Comparison of ENCODE assay signal across 9 cellular contexts in the genomic region with DNA sequence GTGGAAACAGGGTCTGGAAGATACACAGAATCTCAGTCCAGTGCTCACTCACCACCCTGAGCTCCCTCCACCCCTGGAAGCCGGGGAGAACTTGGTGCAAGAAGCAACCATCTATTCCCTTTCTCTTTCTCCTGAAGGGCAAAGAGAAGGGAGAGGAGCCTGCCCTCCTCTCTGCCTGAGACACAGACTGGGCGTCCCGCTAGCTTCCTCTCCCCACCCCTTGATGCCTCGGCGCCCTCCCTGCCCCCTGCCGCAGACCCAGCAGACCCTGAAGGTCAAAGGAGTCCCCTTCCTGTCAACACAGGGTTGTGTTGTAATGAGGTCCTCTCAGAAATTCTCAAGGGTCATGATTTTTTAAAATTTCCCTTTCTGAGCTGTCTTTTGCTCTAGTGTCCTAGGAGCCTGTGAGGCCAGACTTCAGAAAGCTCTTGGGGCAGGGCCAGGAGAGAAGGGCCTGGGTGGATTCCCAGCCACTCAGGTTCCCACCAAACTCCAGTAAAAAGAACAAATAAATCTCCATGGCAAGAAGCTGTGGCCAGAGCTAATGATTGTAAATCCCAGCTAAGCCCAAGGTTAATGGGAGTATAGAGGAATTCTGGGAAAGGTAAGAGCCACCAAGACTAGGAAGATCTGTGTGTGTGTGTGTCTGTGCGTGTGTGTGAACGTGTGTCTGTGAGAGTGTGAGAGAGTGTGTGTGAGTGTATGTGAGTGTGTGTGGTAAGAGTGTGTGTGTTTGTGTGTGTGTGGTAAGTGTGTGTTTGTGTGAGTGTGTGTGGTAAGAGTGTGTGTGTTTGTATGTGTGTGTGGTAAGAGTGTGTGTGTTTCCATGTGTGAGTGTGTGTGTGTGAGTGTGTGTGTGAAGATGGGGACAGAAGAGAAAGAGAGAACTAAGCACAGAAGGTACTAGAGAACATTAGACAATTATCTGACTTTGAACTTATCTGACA. TPM values are rescaled to one million over a fixed set of nuclear protein-coding genes. Genes with fewer than 3 reads are reported as not detected.
DNase-seq lines count a peak whose midpoint lies in the region; ATAC-seq, FAIRE-seq and TF ChIP-seq lines count a peak whose summit lies in the region.
"Had no signal": no experiment of that assay in that cellular context is flagged by ENCODE, and none has a peak within 500 bp of the region (broad histone marks: within the 10 kb centered on the region; RNA-seq: fewer than 3 reads in every experiment).

No MANE protein-coding gene starts in this region.

- CTCF ChIA-PET in HepG2 (lab: Yijun Ruan, JAX; ENCODE audit: low intra/inter-chr PET ratio, low total read pairs), result interaction anchor here (4.7 kb wide), 1 partner anchor 70 kb away, joined by 110 read pairs; no protein-coding TSS in a partner anchor

- TF ChIP-seq POLR2A in body of pancreas (IDR thresholded peaks at IDR 0.05) (no peak), HepG2 (IDR thresholded peaks at IDR 0.05; ENCODE audit: insufficient read depth in 1 of 2, low read depth in 2 of 2, low read length in 2 of 2) (no peak), thyroid gland (IDR thresholded peaks at IDR 0.05) (no peak)

- POLR2A ChIA-PET in HepG2 (lab: Yijun Ruan, JAX), result interaction anchor here (2.2 kb wide), 1 partner anchor 71 kb away, joined by 8 read pairs; no protein-coding TSS in a partner anchor

- H3K36me3 ChIP-seq in body of pancreas (replicated peaks in 1 of 2; ENCODE audit: insufficient read depth in 1 of 2, low read depth in 2 of 2) (no peaks in the 10 kb centered on the region), HepG2 (replicated peaks in 1 of 2; ENCODE audit: control insufficient read depth in 1 of 2, insufficient read depth in 2 of 2, low read length in 2 of 2) (no peaks in the 10 kb centered on the region), thyroid gland (no peaks in the 10 kb centered on the region)

- no peak for TF ChIP-seq RAD21 in HepG2 (CRISPR knock-in tag; IDR thresholded peaks at IDR 0.05)

- no peaks in the 10 kb centered on the region for H3K27me3 ChIP-seq in body of pancreas
- peaks cover 7 to 43% of the 10 kb centered on the region in 2 experiments; a peak in 4 of 5 replicates for H3K27me3 ChIP-seq in HepG2 (ENCODE audit: control insufficient read depth in 1 of 2, insufficient read depth in 2 of 2, low read length in 2 of 2)
- H3K27me3 ChIP-seq in thyroid gland, result no peaks in the 10 kb centered on the region

- H3K79me2 ChIP-seq in HepG2 (ENCODE audit: insufficient read depth, low read length), result no peaks in the 10 kb centered on the region

- H3K4me2 ChIP-seq in HepG2 (ENCODE audit: low read depth, low read length), result peak overlapping the region; percentile 70

- FAIRE-seq in HepG2 (lab: Jason Lieb, UNC), result peak; percentile 47

- no peaks in the 10 kb centered on the region for H3K9me3 ChIP-seq in body of pancreas
- H3K9me3 ChIP-seq in HepG2 (ENCODE audit: low read length), result no peaks in the 10 kb centered on the region
- H3K9me3 ChIP-seq in thyroid gland, result no peaks in the 10 kb centered on the region

- H3K27ac ChIP-seq in body of pancreas, result peak overlapping the region in 2 of 4 donors; percentile 6 to 11
- H3K27ac ChIP-seq in HepG2 (ENCODE audit: extremely low read length, insufficient read depth, low read length), result no peak overlapping the region
- H3K27ac ChIP-seq in thyroid gland, result peak overlapping the region; percentile 19 to 62 (median 56)

- TF ChIP-seq EP300 in HepG2 (IDR thresholded peaks at IDR 0.05; ENCODE audit: low read depth in 2 of 2, low read length in 2 of 2), result no peak
- TF ChIP-seq EP300 in HepG2 (CRISPR knock-in tag; IDR thresholded peaks at IDR 0.05; ENCODE audit: borderline replicate concordance), result no peak

- ATAC-seq in body of pancreas, result peak; percentile 13
- ATAC-seq in HepG2, result peak; percentile 52
- no peak for ATAC-seq in GM18498 (IDR thresholded peaks at IDR 0.05; ENCODE audit: unreplicated experiment)

- in situ Hi-C loops in HepG2 (cut with HindIII; ENCODE audit: extremely low pct_ligation_motif_present, low pct_unique_long_range_greater_than_20kb), result loop anchor here (5.0 kb wide), 1 partner anchor 71 kb away; no protein-coding TSS in a partner anchor

- H3K4me1 ChIP-seq in body of pancreas (peaks cover 20% of the 10 kb centered on the region), HepG2 (ENCODE audit: insufficient read depth, low read length) (peaks cover 29% of the 10 kb centered on the region), thyroid gland (peaks cover 20 to 28% of the 10 kb centered on the region in 2 donors)

- peak overlapping the region; percentile 28 for H2AFZ ChIP-seq in HepG2 (ENCODE audit: low read length)

- WGBS in body of pancreas, 2 donors, result 41 to 57% methylated on average over 5 to 8 of the region's 8 CpGs
- 4% methylated on average over 8 of the region's 8 CpGs for WGBS in HepG2 (ENCODE audit: low lambda C conversion rate)
- WGBS in thyroid gland, 2 donors, result 22 to 36% methylated on average over 5 to 8 of the region's 8 CpGs

- no TSS peak for BruUV-seq in HepG2 (replicated peaks; lab: Mats Ljungman, UMichigan)

- peak overlapping the region; percentile 27; the same call in 1 of the 2 replicates for H3K9ac ChIP-seq in HepG2 (ENCODE audit: insufficient read depth, low read depth, low read length)

- intact Hi-C loops in body of pancreas (cut with DNase I) (loop anchor here (5.0 kb wide), 1 partner anchor 71 kb away; no protein-coding TSS in a partner anchor), HepG2 (cut with micrococcal nuclease; ENCODE audit: unreplicated experiment) (no loop called here), thyroid gland (cut with DNase I) (no loop called here)

- H3K4me3 ChIP-seq in LNCaP clone FGC (ENCODE audit: low read depth, low read length) (no peak overlapping the region), body of pancreas (no peak overlapping the region), HepG2 (replicated peaks in 1 of 3; ENCODE audit: insufficient read depth in 1 of 3, low read depth in 2 of 3, low read length in 3 of 3) (peak overlapping the region; percentile 6 to 63 (median 52)), thyroid gland (replicated peaks in 1 of 3) (peak overlapping the region in 1 of 3 donors; percentile 26)

- peak; percentile 27 for DNase-seq in LNCaP clone FGC (ENCODE audit: low read depth)
- DNase-seq in body of pancreas, result peak in 1 of 4 donors; percentile 18
- no peak for DNase-seq in HepG2 (ENCODE audit: low spot score)
- peak; percentile 81 to 82 for DNase-seq in thyroid gland
- DNase-seq in NCI-H524 (lab: John Stamatoyannopoulos, UW), result no peak
- DNase-seq in stimulated activated CD4-positive, alpha-beta T cell treated with anti-CD3 and anti-CD28 coated beads, Interleukin-4, amount 100 ng/mL, for 1 hour, result no peak
- DNase-seq in ecto neural progenitor cell (ENCODE audit: low spot score), result no peak
- DNase-seq: T-cell had no signal

- no peak for TF ChIP-seq CTCF in LNCaP clone FGC (IDR thresholded peaks at IDR 0.05; ENCODE audit: control insufficient read depth, extremely low read depth, insufficient read depth)
- no peak for TF ChIP-seq CTCF in body of pancreas (IDR thresholded peaks at IDR 0.05)
- TF ChIP-seq CTCF in HepG2 (CRISPR knock-in tag; IDR thresholded peaks at IDR 0.05), result no peak
- no peak for TF ChIP-seq CTCF in thyroid gland (IDR thresholded peaks at IDR 0.05)

- H4K20me1 ChIP-seq in HepG2 (ENCODE audit: insufficient read depth, low read length), result no peaks in the 10 kb centered on the region

RNA-seq across cellular contexts. Expression of gene JPH2, which starts 1.0 kb away (rescaled TPM):
- total RNA-seq in body of pancreas (1 to 10 TPM; 1.6 to 2.1 TPM), HepG2 (2016; rRNA removed; fragmentation: Illumina TruSeq; extraction: Trizol) (not detected in 2 replicates), thyroid gland (1 to 10 TPM in 3 of 4 donors, under 1 TPM in 1; 0.67 to 2.3 (median 1.8) TPM)
- total RNA-seq in HepG2 (2016; cell fraction: cytosol; rRNA removed; fragmentation: Illumina TruSeq; extraction: Trizol; ENCODE audit: low read depth), result not detected in 2 replicates
- total RNA-seq in HepG2 (2016; cell fraction: insoluble cytoplasmic fraction; rRNA removed; fragmentation: Illumina TruSeq; extraction: Trizol), result not detected in 2 replicates
- total RNA-seq in HepG2 (2016; cell fraction: membrane; rRNA removed; fragmentation: Illumina TruSeq; extraction: Trizol), result not detected in 2 replicates
- total RNA-seq in HepG2 (2016; cell fraction: nucleus; rRNA removed; fragmentation: Illumina TruSeq; extraction: Trizol), result not detected in 2 replicates
- 0.42 and 0.61 TPM in 2 replicates for polyA plus RNA-seq in HepG2 (2011; rRNA removed)
- polyA plus RNA-seq in HepG2 (2011; cell fraction: cytosol; rRNA removed), result 0.23 and 0.32 TPM in 2 replicates
- polyA plus RNA-seq in HepG2 (2011; cell fraction: nucleus; rRNA removed), result 2.7 and 2.9 TPM in 2 replicates
- polyA plus RNA-seq in HepG2 (2012), result 0.52 and 1.4 TPM in 2 replicates
- polyA plus RNA-seq in HepG2 (2016; cell fraction: cytosol; fragmentation: Illumina TruSeq; extraction: Trizol; ENCODE audit: low read depth), result not detected in 2 replicates
- polyA plus RNA-seq in HepG2 (2016; cell fraction: insoluble cytoplasmic fraction; fragmentation: Illumina TruSeq; extraction: Trizol; ENCODE audit: low read depth), result not detected in 2 replicates
- not detected in 2 replicates for polyA plus RNA-seq in HepG2 (2016; cell fraction: membrane; fragmentation: Illumina TruSeq; extraction: Trizol; ENCODE audit: low read depth)
- polyA plus RNA-seq in HepG2 (2016; cell fraction: nucleus; fragmentation: Illumina TruSeq; extraction: Trizol; ENCODE audit: insufficient read depth, low read depth), result not detected in 2 replicates
- 1.1 and 9.5 TPM in 2 replicates for polyA minus RNA-seq in HepG2 (2011; rRNA and poly(A)+ RNA removed; ENCODE audit: low replicate concordance)
- polyA minus RNA-seq in HepG2 (2011; cell fraction: cytosol; rRNA and poly(A)+ RNA removed), result 0.30 TPM in 1 of 2 replicates, not detected in the other
- 3.7 and 4.5 TPM in 2 replicates for polyA minus RNA-seq in HepG2 (2011; cell fraction: nucleus; rRNA and poly(A)+ RNA removed)

RNA-seq across cellular contexts. Expression of gene OSER1, which starts 22.5 kb away (rescaled TPM):
- total RNA-seq in body of pancreas, result 10 to 100 TPM in 1 of 2 donors, 1 to 10 TPM in 1; 2.0 to 17.1 TPM
- 71.2 and 92.8 TPM in 2 replicates for total RNA-seq in HepG2 (2016; rRNA removed; fragmentation: Illumina TruSeq; extraction: Trizol)
- 47.2 and 53.9 TPM in 2 replicates for total RNA-seq in HepG2 (2016; cell fraction: cytosol; rRNA removed; fragmentation: Illumina TruSeq; extraction: Trizol; ENCODE audit: low read depth)
- total RNA-seq in HepG2 (2016; cell fraction: insoluble cytoplasmic fraction; rRNA removed; fragmentation: Illumina TruSeq; extraction: Trizol), result 68.4 and 97.8 TPM in 2 replicates
- total RNA-seq in HepG2 (2016; cell fraction: membrane; rRNA removed; fragmentation: Illumina TruSeq; extraction: Trizol), result 55.7 and 63.5 TPM in 2 replicates
- 43.8 and 44.3 TPM in 2 replicates for total RNA-seq in HepG2 (2016; cell fraction: nucleus; rRNA removed; fragmentation: Illumina TruSeq; extraction: Trizol)
- polyA plus RNA-seq in HepG2 (2011; rRNA removed), result 67.0 and 71.5 TPM in 2 replicates
- polyA plus RNA-seq in HepG2 (2011; cell fraction: cytosol; rRNA removed), result 45.9 and 56.3 TPM in 2 replicates
- 61.9 and 63.0 TPM in 2 replicates for polyA plus RNA-seq in HepG2 (2011; cell fraction: nucleus; rRNA removed)
- 47.9 and 61.6 TPM in 2 replicates for polyA plus RNA-seq in HepG2 (2012)
- polyA plus RNA-seq in HepG2 (2016; cell fraction: cytosol; fragmentation: Illumina TruSeq; extraction: Trizol; ENCODE audit: low read depth), result 20.0 and 20.3 TPM in 2 replicates
- 76.4 and 82.6 TPM in 2 replicates for polyA plus RNA-seq in HepG2 (2016; cell fraction: insoluble cytoplasmic fraction; fragmentation: Illumina TruSeq; extraction: Trizol; ENCODE audit: low read depth)
- 22.2 and 23.0 TPM in 2 replicates for polyA plus RNA-seq in HepG2 (2016; cell fraction: membrane; fragmentation: Illumina TruSeq; extraction: Trizol; ENCODE audit: low read depth)
- 77.5 and 79.8 TPM in 2 replicates for polyA plus RNA-seq in HepG2 (2016; cell fraction: nucleus; fragmentation: Illumina TruSeq; extraction: Trizol; ENCODE audit: insufficient read depth, low read depth)
- polyA minus RNA-seq in HepG2 (2011; rRNA and poly(A)+ RNA removed; ENCODE audit: low replicate concordance), result 42.9 and 49.7 TPM in 2 replicates
- 32.4 and 37.8 TPM in 2 replicates for polyA minus RNA-seq in HepG2 (2011; cell fraction: cytosol; rRNA and poly(A)+ RNA removed)
- 18.4 and 28.8 TPM in 2 replicates for polyA minus RNA-seq in HepG2 (2011; cell fraction: nucleus; rRNA and poly(A)+ RNA removed)
- 10 to 100 TPM; 36.2 to 56.4 (median 43.0) TPM for total RNA-seq in thyroid gland

RNA-seq across cellular contexts. Expression of gene GDAP1L1, which starts 59.1 kb away (rescaled TPM):
- total RNA-seq in body of pancreas (not detected), HepG2 (2016; rRNA removed; fragmentation: Illumina TruSeq; extraction: Trizol) (not detected in 2 replicates), thyroid gland (under 1 TPM in 1 of 4 donors, not detected in 3; 0.29 TPM)
- total RNA-seq in HepG2 (2016; cell fraction: cytosol; rRNA removed; fragmentation: Illumina TruSeq; extraction: Trizol; ENCODE audit: low read depth), result not detected in 2 replicates
- not detected in 2 replicates for total RNA-seq in HepG2 (2016; cell fraction: insoluble cytoplasmic fraction; rRNA removed; fragmentation: Illumina TruSeq; extraction: Trizol)
- not detected in 2 replicates for total RNA-seq in HepG2 (2016; cell fraction: membrane; rRNA removed; fragmentation: Illumina TruSeq; extraction: Trizol)
- total RNA-seq in HepG2 (2016; cell fraction: nucleus; rRNA removed; fragmentation: Illumina TruSeq; extraction: Trizol), result not detected in 2 replicates
- polyA plus RNA-seq in HepG2 (2011; rRNA removed), result 0.04 and 0.13 TPM in 2 replicates
- 0.26 TPM in 1 of 2 replicates, not detected in the other for polyA plus RNA-seq in HepG2 (2011; cell fraction: cytosol; rRNA removed)
- 0.26 TPM in 1 of 2 replicates, not detected in the other for polyA plus RNA-seq in HepG2 (2011; cell fraction: nucleus; rRNA removed)
- 0.47 and 0.64 TPM in 2 replicates for polyA plus RNA-seq in HepG2 (2012)
- not detected in 2 replicates for polyA plus RNA-seq in HepG2 (2016; cell fraction: cytosol; fragmentation: Illumina TruSeq; extraction: Trizol; ENCODE audit: low read depth)
- polyA plus RNA-seq in HepG2 (2016; cell fraction: insoluble cytoplasmic fraction; fragmentation: Illumina TruSeq; extraction: Trizol; ENCODE audit: low read depth), result not detected in 2 replicates
- not detected in 2 replicates for polyA plus RNA-seq in HepG2 (2016; cell fraction: membrane; fragmentation: Illumina TruSeq; extraction: Trizol; ENCODE audit: low read depth)
- not detected in 2 replicates for polyA plus RNA-seq in HepG2 (2016; cell fraction: nucleus; fragmentation: Illumina TruSeq; extraction: Trizol; ENCODE audit: insufficient read depth, low read depth)
- not detected in 2 replicates for polyA minus RNA-seq in HepG2 (2011; rRNA and poly(A)+ RNA removed; ENCODE audit: low replicate concordance)
- not detected in 2 replicates for polyA minus RNA-seq in HepG2 (2011; cell fraction: cytosol; rRNA and poly(A)+ RNA removed)
- not detected in 2 replicates for polyA minus RNA-seq in HepG2 (2011; cell fraction: nucleus; rRNA and poly(A)+ RNA removed)
- total RNA-seq: T-cell had no signal

Comparison
In these comparisons a context has a peak if more than half of its experiments do, and no peak if none do; other contexts are left out.
1. DNase-seq: peak in LNCaP clone FGC (single experiment) and thyroid gland (2 of 2); none in HepG2 (single experiment), NCI-H524 (0 of 2), stimulated activated CD4-positive, alpha-beta T cell treated with anti-CD3 and anti-CD28 coated beads, Interleukin-4, amount 100 ng/mL, for 1 hour (single experiment) and ecto neural progenitor cell (single experiment).
2. H3K4me3 ChIP-seq: peak in HepG2 (3 of 3); none in LNCaP clone FGC (single experiment) and body of pancreas (0 of 2).